In genomic region chr19:57552432-57552831, GRCh38 we compare ENCODE assay signal across 1 cellular context.
TF ChIP-seq lines count a peak whose summit lies in the region.

No MANE protein-coding gene starts in this region.

TF ChIP-seq in GM23338, 12 proteins besides CTCF, POLR2A, EP300 and RAD21 (continued from another document):
- no peak for TF ChIP-seq REST (IDR thresholded peaks at IDR 0.05; ENCODE audit: unreplicated experiment)
- TF ChIP-seq ZNF462 (CRISPR knock-in tag; IDR thresholded peaks at IDR 0.05): no peak
